Comparison of ENCODE assay signal across 11 cellular contexts in genomic region chr9:98121096-98121495, GRCh38. TPM values are rescaled to one million over a fixed set of nuclear protein-coding genes. Genes with fewer than 3 reads are reported as not detected.
DNase-seq lines count a peak whose midpoint lies in the region; FAIRE-seq and TF ChIP-seq lines count a peak whose summit lies in the region.
"Had no signal": no experiment of that assay in that cellular context is flagged by ENCODE, and none has a peak within 500 bp of the region (broad histone marks: within the 10 kb centered on the region; RNA-seq: fewer than 3 reads in every experiment).

No MANE protein-coding gene starts in this region.

- no peaks in the 10 kb centered on the region for H3K79me1 ChIP-seq in H1 (ENCODE audit: low read depth, low read length)

- H3K9me3 ChIP-seq in PC-9 (ENCODE audit: insufficient read depth, low read depth) (no peaks in the 10 kb centered on the region), H1 (ENCODE audit: insufficient read depth in 2 of 2, low read depth in 1 of 2, low read length in 1 of 2) (no peaks in the 10 kb centered on the region; a peak in 1 of 4 replicates), suprapubic skin (no peaks in the 10 kb centered on the region), adrenal gland (replicated peaks in 1 of 3) (no peaks in the 10 kb centered on the region)
- H3K9me3 ChIP-seq: thoracic aorta had no signal

- H3K23ac ChIP-seq in H1 (ENCODE audit: insufficient read length) = no peak overlapping the region

- H2BK20ac ChIP-seq in H1 (ENCODE audit: low read length) = no peak overlapping the region

- H3K4me3 ChIP-seq in PC-9 = no peak overlapping the region
- H3K4me3 ChIP-seq in H1 (ENCODE audit: extremely low read depth in 1 of 4, insufficient read depth in 2 of 4, low read depth in 3 of 4, low read length in 4 of 4) = no peak overlapping the region
- H3K4me3 ChIP-seq in suprapubic skin = no peak overlapping the region
- H3K4me3 ChIP-seq in adrenal gland = no peak overlapping the region
- H3K4me3 ChIP-seq: thoracic aorta had no signal

- H3K27me3 ChIP-seq in PC-9 (ENCODE audit: insufficient read depth, low read depth) (no peaks in the 10 kb centered on the region), H1 (replicated peaks in 1 of 4; ENCODE audit: control insufficient read depth in 3 of 4, extremely low read depth in 1 of 4, insufficient read depth in 3 of 4, low read length in 3 of 4) (no peaks in the 10 kb centered on the region; a peak in 1 of 7 replicates), suprapubic skin (no peaks in the 10 kb centered on the region), adrenal gland (no peaks in the 10 kb centered on the region)

- no peaks in the 10 kb centered on the region for H4K20me1 ChIP-seq in PC-9 (ENCODE audit: insufficient read depth)
- no peaks in the 10 kb centered on the region for H4K20me1 ChIP-seq in H1 (replicated peaks in 1 of 2; ENCODE audit: control insufficient read depth in 1 of 2, insufficient read depth in 2 of 2, low read length in 2 of 2)

- no peak overlapping the region for H4K5ac ChIP-seq in H1 (ENCODE audit: insufficient read length, low read depth, low read length)

- no peaks in the 10 kb centered on the region for H3K79me2 ChIP-seq in PC-9 (ENCODE audit: low read depth)
- no peaks in the 10 kb centered on the region for H3K79me2 ChIP-seq in H1 (ENCODE audit: control insufficient read depth in 1 of 2, insufficient read depth in 2 of 2, low read length in 2 of 2)

- H3F3A ChIP-seq in PC-9 (ENCODE audit: insufficient read depth, low read depth) = peaks cover 5% of the 10 kb centered on the region; the same call in 1 of the 2 replicates

- no peaks in the 10 kb centered on the region for H3K36me3 ChIP-seq in PC-9 (ENCODE audit: low read depth)
- H3K36me3 ChIP-seq in H1 (ENCODE audit: control insufficient read depth in 2 of 4, insufficient read depth in 4 of 4, low read length in 3 of 4) = no peaks in the 10 kb centered on the region; a peak in 2 of 8 replicates
- peaks cover 4% of the 10 kb centered on the region for H3K36me3 ChIP-seq in suprapubic skin
- no peaks in the 10 kb centered on the region for H3K36me3 ChIP-seq in adrenal gland (replicated peaks in 1 of 2)
- H3K36me3 ChIP-seq: thoracic aorta had no signal

- no peak overlapping the region for H4K91ac ChIP-seq in H1 (replicated peaks; ENCODE audit: insufficient read length, low read length)

- no peak overlapping the region for H2BK15ac ChIP-seq in H1 (ENCODE audit: low read length)

- 0 out of 2 replicates have a peak overlapping the region, but pooled peaks have one; percentile 26 for H3K27ac ChIP-seq in PC-9
- no peak overlapping the region for H3K27ac ChIP-seq in H1 (ENCODE audit: low read depth, low read length)
- peak overlapping the region; percentile 20 for H3K27ac ChIP-seq in suprapubic skin
- H3K27ac ChIP-seq in adrenal gland = peak overlapping the region in 1 of 5 donors; percentile 24
- H3K27ac ChIP-seq: thoracic aorta had no signal

- POLR2A ChIA-PET in PC-9 (lab: Charles Lee; ENCODE audit: unreplicated experiment) = interaction anchor here (1.2 kb wide), 1 partner anchor 82 kb away, joined by 9 read pairs; no protein-coding TSS in a partner anchor
- POLR2A ChIA-PET in H1 (lab: Charles Lee; ENCODE audit: partially characterized antibody) = interaction anchor here (1.2 to 1.4 kb wide), 2 partner anchors 9 to 10 kb away, joined by 3 to 4 read pairs; no protein-coding TSS in a partner anchor

- 86% methylated on average over 3 of the region's 3 CpGs; no CpG with 5 or more reads in 1 of the 2 experiments for WGBS in H1 (ENCODE audit: extremely low coverage in 1 of 2, insufficient coverage in 1 of 2, insufficient read length in 1 of 2, insufficient replicate concordance in 2 of 2, low coverage in 1 of 2, low lambda C conversion rate in 2 of 2, missing lambda C conversion rate in 1 of 2), 2 experiments
- 13% methylated on average over 3 of the region's 3 CpGs for WGBS in suprapubic skin
- WGBS in adrenal gland, 4 donors = 23 to 40% (median 30%) methylated on average over 3 of the region's 3 CpGs

- no peak overlapping the region for H3K56ac ChIP-seq in H1 (replicated peaks; ENCODE audit: insufficient read length, low read depth, low read length)

- no peak overlapping the region for H3K4me2 ChIP-seq in PC-9
- H3K4me2 ChIP-seq in H1 (ENCODE audit: insufficient read depth in 1 of 2, low read depth in 2 of 2, low read length in 2 of 2) = no peak overlapping the region

- H3K18ac ChIP-seq in H1 (ENCODE audit: extremely low read depth, low read length) = no peak overlapping the region

- TF ChIP-seq RAD21 in H1 (IDR thresholded peaks at IDR 0.05 in 1 of 2, conservative IDR thresholded peaks at IDR 0.05 in 1 of 2; ENCODE audit: low read depth in 2 of 2, low read length in 2 of 2) = peak; percentile 8 to 32; a peak in 1 of 4 replicates

- TF ChIP-seq POLR2A in H1 (IDR thresholded peaks at IDR 0.05; ENCODE audit: control extremely low read depth in 1 of 2, low read depth in 2 of 2, low read length in 2 of 2) (no peak), suprapubic skin (IDR thresholded peaks at IDR 0.05) (no peak), adrenal gland (IDR thresholded peaks at IDR 0.05) (no peak)

- no peak overlapping the region for H3K4ac ChIP-seq in H1 (replicated peaks; ENCODE audit: insufficient read length, low read depth, low read length)

- CTCF ChIA-PET in PC-9 (lab: Charles Lee) = interaction anchor here (0.6 to 1.3 kb wide), 4 partner anchors 46 to 136 kb away, joined by 3 to 5 read pairs (median 3); partner anchors contain the start of gene CORO2A
- CTCF ChIA-PET in H1 (lab: Charles Lee; ENCODE audit: partially characterized antibody) = interaction anchor here (0.5 to 2.9 kb wide), 13 partner anchors 9 to 126 kb away, joined by 3 to 15 read pairs (median 4); no protein-coding TSS in a partner anchor

- H2AFZ ChIP-seq in PC-9 (no peak overlapping the region), H1 (ENCODE audit: low read length) (no peak overlapping the region)

- H2BK12ac ChIP-seq in H1 (ENCODE audit: low read depth, low read length) = no peak overlapping the region

- no peaks in the 10 kb centered on the region for H3K9me2 ChIP-seq in PC-9 (ENCODE audit: insufficient read depth)

- H3K4me1 ChIP-seq in PC-9 (replicated peaks; ENCODE audit: insufficient read depth) (peaks cover 29% of the 10 kb centered on the region), H1 (replicated peaks in 1 of 4; ENCODE audit: control insufficient read depth in 3 of 4, insufficient read depth in 4 of 4, low read length in 3 of 4) (peaks cover 0 to 8% (median 3%) of the 10 kb centered on the region in 4 experiments; a peak in 4 of 7 replicates), suprapubic skin (peaks cover 38% of the 10 kb centered on the region), adrenal gland (replicated peaks in 1 of 2) (peaks cover 0 to 6% of the 10 kb centered on the region in 2 donors)

- H3K23me2 ChIP-seq in H1 (ENCODE audit: low read depth, low read length) = peaks cover 7% of the 10 kb centered on the region; the same call in 1 of the 2 replicates

- no peak for TF ChIP-seq CTCF in PC-9 (conservative IDR thresholded peaks at IDR 0.05)
- no peak for TF ChIP-seq CTCF in H1 (IDR thresholded peaks at IDR 0.05; ENCODE audit: control extremely low read depth in 1 of 3, insufficient read depth in 1 of 3, low read depth in 1 of 3, low read length in 3 of 3)
- TF ChIP-seq CTCF in suprapubic skin (IDR thresholded peaks at IDR 0.05) = peak in 1 of 2 donors; percentile 9
- TF ChIP-seq CTCF in adrenal gland (IDR thresholded peaks at IDR 0.05) = no peak

- TF ChIP-seq EP300 in H1 (IDR thresholded peaks at IDR 0.05; ENCODE audit: borderline replicate concordance in 1 of 2, low read depth in 2 of 2, low read length in 2 of 2) (no peak), suprapubic skin (IDR thresholded peaks at IDR 0.05) (no peak)

- DNase-seq in NOMO-1 treated with DMSO at 0.1 percent for 48 hours (lab: John Stamatoyannopoulos, UW; ENCODE audit: unreplicated experiment) (peak; percentile 27), NOMO-1 treated with dmso at 0.1 percent for 144 hours (lab: John Stamatoyannopoulos, UW; ENCODE audit: unreplicated experiment) (no peak), PC-9 (peak; percentile 45 to 61), H1 (ENCODE audit: low read depth in 1 of 2, low spot score in 2 of 2) (no peak), suprapubic skin (ENCODE audit: low spot score in 2 of 2) (no peak), adrenal gland (no peak), iPS-NIHi11 (ENCODE audit: low spot score) (no peak)
- DNase-seq in stimulated activated CD4-positive, alpha-beta T cell treated with anti-CD3 and anti-CD28 coated beads, Interleukin-2, amount 100 ng/mL, for 24 hours = no peak
- DNase-seq: activated CD4-positive, CD25-positive, alpha-beta regulatory T cell; NCI-H187 had no signal

- no peak overlapping the region for H2AK5ac ChIP-seq in H1 (ENCODE audit: low read depth, low read length)

- BruUV-seq in PC-9 (replicated peaks; lab: Mats Ljungman, UMichigan) = no TSS peak

- no peak overlapping the region for H3K9ac ChIP-seq in H1 (replicated peaks in 1 of 4; ENCODE audit: extremely low read depth in 1 of 4, low read depth in 3 of 4, low read length in 3 of 4)

- intact Hi-C loops in PC-9 (cut with micrococcal nuclease; ENCODE audit: unreplicated experiment) = loop anchor here (1.0 to 2.0 kb wide), 2 partner anchors 40 to 72 kb away; no protein-coding TSS in a partner anchor
- intact Hi-C loops in adrenal gland (cut with DNase I) = no loop called here

- no peak overlapping the region for H4K8ac ChIP-seq in H1 (ENCODE audit: extremely low read depth, insufficient read depth, low read length)

- H2BK120ac ChIP-seq in H1 (replicated peaks; ENCODE audit: low read depth, low read length) = no peak overlapping the region

- no peak overlapping the region for H3K14ac ChIP-seq in H1 (ENCODE audit: insufficient read length)

- H2BK5ac ChIP-seq in H1 (ENCODE audit: low read depth, low read length) = no peak overlapping the region

- no peak for FAIRE-seq in H1 (lab: Jason Lieb, UNC)

TF ChIP-seq in H1, 55 proteins besides CTCF, POLR2A, EP300 and RAD21 (continues in another document):
- TF ChIP-seq PHF8 (conservative IDR thresholded peaks at IDR 0.05; ENCODE audit: low read depth, low read length) (no peak), SIRT6 (IDR thresholded peaks at IDR 0.05; ENCODE audit: low read length) (no peak), SRF (IDR thresholded peaks at IDR 0.05; ENCODE audit: low read depth, low read length) (no peak)

RNA-seq across cellular contexts. Expression of gene TRIM14, which starts 2.1 kb away (rescaled TPM):
- total RNA-seq in PC-9 (2021) (18.1 and 20.2 TPM in 2 replicates), suprapubic skin (10 to 100 TPM; 15.8 to 22.9 (median 20.0) TPM), adrenal gland (10 to 100 TPM in 7 of 8 donors, 1 to 10 TPM in 1; 8.8 to 24.8 (median 14.5) TPM)
- 18.7 and 19.4 TPM in 2 replicates for total RNA-seq in H1 (2021; fragmentation: NEBNext Ultra II Directional; extraction: Animal tissue kit (Norgen Biotek cat#: 25700))
- polyA plus RNA-seq in H1 (2011; rRNA removed) (9.2 and 13.0 TPM in 2 replicates), adrenal gland (1 to 10 TPM; 2.6 to 7.1 (median 6.2) TPM)
- polyA plus RNA-seq in H1 (2011; cell fraction: cytosol; rRNA removed) = 12.3 TPM
- 16.2 TPM for polyA plus RNA-seq in H1 (2011; cell fraction: nucleus; rRNA removed)
- polyA plus RNA-seq in H1 (2012, experiment 1 of 2) = 9.8 to 12.0 TPM (median 10.9 TPM) in 4 replicates
- polyA plus RNA-seq in H1 (2012, experiment 2 of 2) = 7.7 TPM
- polyA plus RNA-seq in H1 (2013, experiment 1 of 2) = 10.8 TPM
- 10.3 TPM for polyA plus RNA-seq in H1 (2013, experiment 2 of 2)
- 7.6 and 7.7 TPM in 2 replicates for polyA minus RNA-seq in H1 (2011; rRNA and poly(A)+ RNA removed)
- polyA minus RNA-seq in H1 (2011; cell fraction: cytosol; rRNA and poly(A)+ RNA removed) = 10.1 TPM
- polyA minus RNA-seq in H1 (2011; cell fraction: nucleus; rRNA and poly(A)+ RNA removed) = 7.6 TPM

Comparison
In these comparisons a context has a peak if more than half of its experiments do, and no peak if none do; other contexts are left out.
1. DNase-seq: peak in NOMO-1 treated with DMSO at 0.1 percent for 48 hours (single experiment) and PC-9 (2 of 2); none in NOMO-1 treated with dmso at 0.1 percent for 144 hours (single experiment), H1 (0 of 2), suprapubic skin (0 of 2), adrenal gland (0 of 7), iPS-NIHi11 (single experiment) and stimulated activated CD4-positive, alpha-beta T cell treated with anti-CD3 and anti-CD28 coated beads, Interleukin-2, amount 100 ng/mL, for 24 hours (0 of 2).